Comparison of ENCODE assay signal across 8 cellular contexts in genomic region chr11:57499983-57500461, GRCh38. TPM values are rescaled to one million over a fixed set of nuclear protein-coding genes. Genes with fewer than 3 reads are reported as not detected.
DNase-seq lines count a peak whose midpoint lies in the region; ATAC-seq and TF ChIP-seq lines count a peak whose summit lies in the region.

No MANE protein-coding gene starts in this region.

- peak overlapping the region; percentile 76 for H3K9ac ChIP-seq in NT2/D1 (ENCODE audit: insufficient read length, low read depth)

- DNase-seq in NT2/D1 (ENCODE audit: low read depth, low spot score) (no peak), fibroblast of mammary gland (ENCODE audit: low read depth) (no peak), psoas muscle (no peak), NCI-H1694 treated with DMSO at 0.1 percent for 48 hours (lab: John Stamatoyannopoulos, UW) (no peak), CD1c-positive myeloid dendritic cell (ENCODE audit: extremely low spot score) (no peak)

- WGBS in psoas muscle, 3 donors, result 11 to 18% (median 12%) methylated on average over 12 of the region's 12 CpGs

- H3K9me3 ChIP-seq in NT2/D1 (ENCODE audit: insufficient read depth, low read length), result no peaks in the 10 kb centered on the region
- no peaks in the 10 kb centered on the region for H3K9me3 ChIP-seq in psoas muscle

- TF ChIP-seq CTCF in fibroblast of mammary gland (conservative IDR thresholded peaks at IDR 0.05; ENCODE audit: control insufficient read depth, insufficient read depth, low read depth, low read length), result no peak
- no peak for TF ChIP-seq CTCF in psoas muscle (IDR thresholded peaks at IDR 0.05)

- H3K27me3 ChIP-seq in NT2/D1 (ENCODE audit: insufficient read depth, insufficient read length) (no peaks in the 10 kb centered on the region), psoas muscle (ENCODE audit: insufficient read depth in 3 of 3, low read length in 2 of 3) (no peaks in the 10 kb centered on the region)

- peak; percentile 18 for ATAC-seq in GM18511 (IDR thresholded peaks at IDR 0.05; ENCODE audit: unreplicated experiment)
- peak; percentile 28 to 57 (median 33) for ATAC-seq in psoas muscle
- no peak for ATAC-seq in HG03045 (IDR thresholded peaks at IDR 0.05; ENCODE audit: unreplicated experiment)
- ATAC-seq in GM21717 (IDR thresholded peaks at IDR 0.05; ENCODE audit: unreplicated experiment), result no peak

- H3K4me1 ChIP-seq in NT2/D1 (ENCODE audit: insufficient read depth, insufficient read length), result peaks cover 26% of the 10 kb centered on the region
- H3K4me1 ChIP-seq in psoas muscle, result peaks cover 26% of the 10 kb centered on the region

- peak overlapping the region; percentile 5 for H3K4me3 ChIP-seq in NT2/D1 (ENCODE audit: insufficient read length, low read depth)
- H3K4me3 ChIP-seq in fibroblast of mammary gland (ENCODE audit: control insufficient read depth, low read depth, low read length), result peak overlapping the region; percentile 39
- H3K4me3 ChIP-seq in psoas muscle, result peak overlapping the region; percentile 51

- H3K36me3 ChIP-seq in NT2/D1 (ENCODE audit: insufficient read depth, insufficient read length, low read length) (no peaks in the 10 kb centered on the region), psoas muscle (ENCODE audit: insufficient read depth in 1 of 2, low read depth in 1 of 2) (peaks cover 0 to 19% of the 10 kb centered on the region in 2 donors)

- peak overlapping the region; percentile 79 for H3K27ac ChIP-seq in psoas muscle

- intact Hi-C loops in psoas muscle (cut with DNase I), result no loop called here

RNA-seq across cellular contexts. Expression of gene SLC43A1, which starts 15.5 kb away (rescaled TPM):
- 10 to 100 TPM in 1 of 4 donors, 1 to 10 TPM in 3; 4.1 to 15.3 (median 7.1) TPM for total RNA-seq in psoas muscle
- 10 to 100 TPM in 1 of 3 donors, 1 to 10 TPM in 2; 3.5 to 13.7 (median 7.5) TPM for polyA plus RNA-seq in psoas muscle

RNA-seq across cellular contexts. Expression of gene TIMM10, which starts 30.5 kb away (rescaled TPM):
- 10 to 100 TPM; 55.0 to 90.0 (median 73.0) TPM for total RNA-seq in psoas muscle
- 100 to 1,000 TPM in 2 of 3 donors, 10 to 100 TPM in 1; 97.7 to 149 (median 112) TPM for polyA plus RNA-seq in psoas muscle

RNA-seq across cellular contexts. Expression of gene SMTNL1, which starts 37.4 kb away (rescaled TPM):
- total RNA-seq in psoas muscle, result 100 to 1,000 TPM in 1 of 4 donors, 10 to 100 TPM in 2, 1 to 10 TPM in 1; 7.6 to 118 (median 36.9) TPM
- 10 to 100 TPM in 2 of 3 donors, 1 to 10 TPM in 1; 6.7 to 19.7 (median 14.9) TPM for polyA plus RNA-seq in psoas muscle

RNA-seq across cellular contexts. Expression of gene RTN4RL2, which starts 39.7 kb away (rescaled TPM):
- 1 to 10 TPM in 1 of 4 donors, under 1 TPM in 3; 0.77 to 1.1 (median 0.84) TPM for total RNA-seq in psoas muscle
- polyA plus RNA-seq in psoas muscle, result under 1 TPM; 0.44 to 0.61 (median 0.49) TPM

Comparison
In these comparisons a context has a peak if more than half of its experiments do, and no peak if none do; other contexts are left out.
1. ATAC-seq: peak in GM18511 (single experiment) and psoas muscle (4 of 4); none in HG03045 (single experiment) and GM21717 (single experiment).
2. Peak in every context shown above with its lines, with median percentiles within 50 percentile points of each other: H3K4me3 ChIP-seq.